ENCODE assay signal across 10 cellular contexts in genomic region chr10:70480254-70480861, GRCh38. TPM values are rescaled to one million over a fixed set of nuclear protein-coding genes. Genes with fewer than 3 reads are reported as not detected.
DNase-seq lines count a peak whose midpoint lies in the region; ATAC-seq, FAIRE-seq and TF ChIP-seq lines count a peak whose summit lies in the region.
"Had no signal": no experiment of that assay in that cellular context is flagged by ENCODE, and none has a peak within 500 bp of the region (broad histone marks: within the 10 kb centered on the region; RNA-seq: fewer than 3 reads in every experiment).

No MANE protein-coding gene starts in this region.

- no peaks in the 10 kb centered on the region for H3K27me3 ChIP-seq in skeletal muscle tissue (ENCODE audit: control insufficient read depth in 3 of 3, insufficient read depth in 3 of 3, low read length in 3 of 3)

- H3K4me1 Mint-ChIP-seq in chondrocyte (ENCODE audit: low read depth), result peaks cover 28% of the 10 kb centered on the region

- DNase-seq in GM19239 (ENCODE audit: insufficient read length, low spot score) (peak; percentile 71), NOMO-1 treated with DMSO at 0.1 percent for 48 hours (lab: John Stamatoyannopoulos, UW; ENCODE audit: unreplicated experiment) (peak; percentile 17), chondrocyte (ENCODE audit: low spot score) (no peak), kidney glomerular epithelial cell (lab: John Stamatoyannopoulos, UW) (no peak), NCI-H1694 treated with DMSO at 0.1 percent for 48 hours (lab: John Stamatoyannopoulos, UW) (no peak)

- TF ChIP-seq CTCF in chondrocyte (IDR thresholded peaks at IDR 0.05), result no peak

- no peaks in the 10 kb centered on the region for H3K9me3 ChIP-seq in skeletal muscle tissue (ENCODE audit: control insufficient read depth in 3 of 3, low read length in 3 of 3)

- H3K27ac ChIP-seq in skeletal muscle tissue (ENCODE audit: low read depth, low read length), result peak overlapping the region; percentile 67

- FAIRE-seq in GM19239 (lab: Jason Lieb, UNC), result peak; percentile 94
- FAIRE-seq: colon, RCC 7860 had no signal

- peak overlapping the region; percentile 9 for H3K4me3 Mint-ChIP-seq in chondrocyte (ENCODE audit: unreplicated experiment)

- H3K36me3 Mint-ChIP-seq in chondrocyte (ENCODE audit: low read depth), result no peaks in the 10 kb centered on the region

- peak overlapping the region; percentile 67 to 72 (median 68) for H3K4me3 ChIP-seq in skeletal muscle tissue (ENCODE audit: low read length in 3 of 3)

- H3K27me3 Mint-ChIP-seq in chondrocyte (ENCODE audit: low read depth), result peaks cover 2% of the 10 kb centered on the region

- peak overlapping the region; percentile 23 to 69 (median 59) for H3K9ac ChIP-seq in skeletal muscle tissue (ENCODE audit: low read depth in 1 of 3, low read length in 3 of 3)

- H3K27ac Mint-ChIP-seq in chondrocyte (ENCODE audit: unreplicated experiment), result no peak overlapping the region

- no peaks in the 10 kb centered on the region for H3K36me3 ChIP-seq in skeletal muscle tissue (ENCODE audit: control insufficient read depth in 3 of 3, insufficient read depth in 3 of 3, low read length in 3 of 3)

- no peaks in the 10 kb centered on the region for H3K9me3 Mint-ChIP-seq in chondrocyte (ENCODE audit: low read depth)

- peaks cover 56 to 80% (median 70%) of the 10 kb centered on the region in 3 donors for H3K4me1 ChIP-seq in skeletal muscle tissue (ENCODE audit: control insufficient read depth in 3 of 3, insufficient read depth in 3 of 3, low read length in 3 of 3)

- ATAC-seq in GM18907 (IDR thresholded peaks at IDR 0.05; ENCODE audit: unreplicated experiment), result no peak

RNA-seq across cellular contexts. Expression of gene PALD1, which starts 1.8 kb away (rescaled TPM):
- total RNA-seq in chondrocyte (2.4 to 4.1 TPM (median 4.0 TPM) in 3 replicates), skeletal muscle tissue (15.7 TPM)

RNA-seq across cellular contexts. Expression of gene NODAL, which starts 38.9 kb away (rescaled TPM):
- total RNA-seq in chondrocyte (0.49 TPM in 1 of 3 replicates, not detected in the others), skeletal muscle tissue (not detected)
- total RNA-seq: renal cortical epithelial cell had no signal

Comparison
In these comparisons a context has a peak if more than half of its experiments do, and no peak if none do; other contexts are left out.
1. DNase-seq: peak in GM19239 (single experiment) and NOMO-1 treated with DMSO at 0.1 percent for 48 hours (single experiment); none in chondrocyte (single experiment), kidney glomerular epithelial cell (single experiment) and NCI-H1694 treated with DMSO at 0.1 percent for 48 hours (single experiment).